10 cellular contexts compared by ENCODE assay signal in genomic region chr9:128125575-128126354, GRCh38. TPM values are rescaled to one million over a fixed set of nuclear protein-coding genes. Genes with fewer than 3 reads are reported as not detected.
DNase-seq lines count a peak whose midpoint lies in the region; ATAC-seq and TF ChIP-seq lines count a peak whose summit lies in the region.
"Had no signal": no experiment of that assay in that cellular context is flagged by ENCODE, and none has a peak within 500 bp of the region (broad histone marks: within the 10 kb centered on the region; RNA-seq: fewer than 3 reads in every experiment).

No MANE protein-coding gene starts in this region.

- peaks cover 23 to 52% (median 40%) of the 10 kb centered on the region in 6 donors for H3K4me1 ChIP-seq in spleen

- H3K27me3 Mint-ChIP-seq in activated CD4-positive, alpha-beta T cell treated with anti-CD3 and anti-CD28 coated beads for 36 hours = no peaks in the 10 kb centered on the region
- no peaks in the 10 kb centered on the region for H3K27me3 Mint-ChIP-seq in T-cell

- peaks cover 0 to 45% (median 37%) of the 10 kb centered on the region in 6 donors for H3K36me3 ChIP-seq in spleen

- CTCF ChIA-PET in activated CD4-positive, alpha-beta T cell treated with anti-CD3 and anti-CD28 coated beads for 36 hours (lab: Charles Lee) = interaction anchor here (0.6 to 1.5 kb wide), 8 partner anchors 8 to 156 kb away, joined by 3 to 9 read pairs (median 4); partner anchors contain the start of gene NAIF1
- CTCF ChIA-PET in T-cell (lab: Charles Lee) = no interaction called here

- WGBS in spleen, 5 donors = 37 to 49% (median 44%) methylated on average over 11 of the region's 11 CpGs

- peak overlapping the region; percentile 64 for H3K27ac Mint-ChIP-seq in activated CD4-positive, alpha-beta T cell treated with anti-CD3 and anti-CD28 coated beads for 36 hours
- peak overlapping the region; percentile 71 to 80 for H3K27ac Mint-ChIP-seq in T-cell

- H3K27ac ChIP-seq in spleen = peak overlapping the region in 4 of 8 donors; percentile 16 to 98 (median 40)
- H3K27ac ChIP-seq: thoracic aorta had no signal

- POLR2A ChIA-PET in activated CD4-positive, alpha-beta T cell treated with anti-CD3 and anti-CD28 coated beads for 36 hours (lab: Charles Lee) = no interaction called here
- POLR2A ChIA-PET in T-cell (lab: Charles Lee) = no interaction called here

- no peaks in the 10 kb centered on the region for H3K27me3 ChIP-seq in spleen (replicated peaks in 1 of 7)

- no peaks in the 10 kb centered on the region for H3K9me3 ChIP-seq in spleen
- H3K9me3 ChIP-seq: thoracic aorta had no signal

- intact Hi-C loops in activated CD4-positive, alpha-beta T cell treated with anti-CD3 and anti-CD28 coated beads for 36 hours (cut with DNase I, micrococcal nuclease) = loop anchor here (2.0 to 5.0 kb wide), 4 partner anchors 58 to 903 kb away; partner anchors contain the start of genes COQ4 (in 1 of the 2), NAIF1 (in 1 of the 2), SET (in 1 of the 2) and SLC25A25 (in 1 of the 2)
- intact Hi-C loops in left cardiac atrium (cut with DNase I) (no loop called here), spleen (cut with DNase I; ENCODE audit: low total_unique reads) (no loop called here)

- TF ChIP-seq POLR2A in spleen (IDR thresholded peaks at IDR 0.05) = no peak

- H3K9me3 Mint-ChIP-seq in activated CD4-positive, alpha-beta T cell treated with anti-CD3 and anti-CD28 coated beads for 36 hours (ENCODE audit: low read depth) = no peaks in the 10 kb centered on the region
- no peaks in the 10 kb centered on the region for H3K9me3 Mint-ChIP-seq in T-cell

- peaks cover 29% of the 10 kb centered on the region for H3K4me1 Mint-ChIP-seq in activated CD4-positive, alpha-beta T cell treated with anti-CD3 and anti-CD28 coated beads for 36 hours
- peaks cover 33 to 41% (median 38%) of the 10 kb centered on the region in 3 donors for H3K4me1 Mint-ChIP-seq in T-cell

- H3K36me3 Mint-ChIP-seq in activated CD4-positive, alpha-beta T cell treated with anti-CD3 and anti-CD28 coated beads for 36 hours (ENCODE audit: low read depth) = peaks cover 15% of the 10 kb centered on the region
- H3K36me3 Mint-ChIP-seq in T-cell = peaks cover 3% of the 10 kb centered on the region

- peak overlapping the region in 2 of 8 donors; percentile 93 to 98 for H3K4me3 ChIP-seq in spleen

- no peak for TF ChIP-seq CTCF in spleen (IDR thresholded peaks at IDR 0.05 in 8 of 11, conservative IDR thresholded peaks at IDR 0.05 in 3 of 11)

- peak overlapping the region; percentile 80 for H3K4me3 Mint-ChIP-seq in activated CD4-positive, alpha-beta T cell treated with anti-CD3 and anti-CD28 coated beads for 36 hours
- H3K4me3 Mint-ChIP-seq in T-cell = peak overlapping the region; percentile 77 to 95 (median 82)

- no peak for ATAC-seq in activated CD4-positive, alpha-beta T cell treated with anti-CD3 and anti-CD28 coated beads for 36 hours
- ATAC-seq in T-cell (replicated peaks in 1 of 4) (no peak), left cardiac atrium (no peak), GM21360 (IDR thresholded peaks at IDR 0.05; ENCODE audit: unreplicated experiment) (no peak)

- DNase-seq in activated CD4-positive, alpha-beta T cell treated with anti-CD3 and anti-CD28 coated beads for 36 hours = no peak
- DNase-seq in activated CD4-positive, alpha-beta T cell treated with anti-CD3 and anti-CD28 coated beads for 4 hours = no peak
- DNase-seq in T-cell = no peak
- peak; percentile 19 for DNase-seq in left cardiac atrium
- DNase-seq in spleen = peak; percentile 74
- DNase-seq in NCI-H146 (lab: John Stamatoyannopoulos, UW) = no peak
- DNase-seq in stimulated activated CD4-positive, alpha-beta T cell treated with anti-CD3 and anti-CD28 coated beads, Interleukin-12 subunit alpha, Interleukin-12 subunit beta, amount 100 ng/mL, for 4 hours = no peak

RNA-seq across cellular contexts. Expression of gene PTGES2, which starts 1.8 kb away (rescaled TPM):
- total RNA-seq in activated CD4-positive, alpha-beta T cell treated with anti-CD3 and anti-CD28 coated beads for 36 hours = 10 to 100 TPM; 47.7 to 48.5 TPM
- total RNA-seq in T-cell = 10 to 100 TPM; 60.2 to 91.7 (median 79.2) TPM
- 100 to 1,000 TPM; 111 to 155 TPM for total RNA-seq in left cardiac atrium
- total RNA-seq in spleen = 10 to 100 TPM; 45.2 to 66.6 (median 58.5) TPM
- 10 to 100 TPM; 45.8 to 71.2 (median 54.0) TPM for polyA plus RNA-seq in spleen

RNA-seq across cellular contexts. Expression of gene LCN2, which starts 23.5 kb away (rescaled TPM):
- total RNA-seq in activated CD4-positive, alpha-beta T cell treated with anti-CD3 and anti-CD28 coated beads for 36 hours = not detected
- total RNA-seq in T-cell (not detected), left cardiac atrium (under 1 TPM in 1 of 2 donors, not detected in 1; 0.38 TPM), spleen (100 to 1,000 TPM in 1 of 7 donors, 10 to 100 TPM in 5, 1 to 10 TPM in 1; 7.7 to 218 (median 20.3) TPM)
- 10 to 100 TPM; 10.7 to 17.5 (median 13.3) TPM for polyA plus RNA-seq in spleen
- total RNA-seq: M059J, thoracic aorta had no signal

RNA-seq across cellular contexts. Expression of gene BBLN, which starts 34.3 kb away (rescaled TPM):
- total RNA-seq in activated CD4-positive, alpha-beta T cell treated with anti-CD3 and anti-CD28 coated beads for 36 hours = 10 to 100 TPM; 64.4 to 68.5 TPM
- 10 to 100 TPM; 50.0 to 85.9 (median 81.4) TPM for total RNA-seq in T-cell
- 10 to 100 TPM; 45.3 to 46.2 TPM for total RNA-seq in left cardiac atrium
- total RNA-seq in spleen = 100 to 1,000 TPM in 3 of 7 donors, 10 to 100 TPM in 4; 43.5 to 220 (median 59.2) TPM
- polyA plus RNA-seq in spleen = 100 to 1,000 TPM; 152 to 201 (median 178) TPM

RNA-seq across cellular contexts. Expression of gene SLC25A25, which starts 57.7 kb away (rescaled TPM):
- total RNA-seq in activated CD4-positive, alpha-beta T cell treated with anti-CD3 and anti-CD28 coated beads for 36 hours = 10 to 100 TPM in 1 of 2 experiments, 1 to 10 TPM in 1; 6.9 to 10.8 TPM
- 10 to 100 TPM; 11.8 to 21.0 (median 17.3) TPM for total RNA-seq in T-cell
- 10 to 100 TPM; 13.7 to 29.8 TPM for total RNA-seq in left cardiac atrium
- total RNA-seq in spleen = 10 to 100 TPM; 20.2 to 44.7 (median 26.0) TPM
- 10 to 100 TPM in 1 of 3 donors, 1 to 10 TPM in 2; 6.2 to 13.6 (median 6.5) TPM for polyA plus RNA-seq in spleen

RNA-seq across cellular contexts. Expression of gene NAIF1, which starts 58.6 kb away (rescaled TPM):
- total RNA-seq in activated CD4-positive, alpha-beta T cell treated with anti-CD3 and anti-CD28 coated beads for 36 hours = 10 to 100 TPM; 11.3 to 13.7 TPM
- 10 to 100 TPM; 11.6 to 14.9 (median 13.8) TPM for total RNA-seq in T-cell
- total RNA-seq in left cardiac atrium = 1 to 10 TPM; 5.8 to 6.1 TPM
- 10 to 100 TPM in 6 of 7 donors, 1 to 10 TPM in 1; 9.3 to 14.3 (median 11.7) TPM for total RNA-seq in spleen
- polyA plus RNA-seq in spleen = 10 to 100 TPM; 10.6 to 15.4 (median 10.8) TPM

Comparison
In these comparisons a context has a peak if more than half of its experiments do, and no peak if none do; other contexts are left out.
1. DNase-seq: peak in left cardiac atrium (single experiment) and spleen (single experiment); none in activated CD4-positive, alpha-beta T cell treated with anti-CD3 and anti-CD28 coated beads for 36 hours (single experiment), activated CD4-positive, alpha-beta T cell treated with anti-CD3 and anti-CD28 coated beads for 4 hours (0 of 2), T-cell (0 of 34), NCI-H146 (single experiment) and stimulated activated CD4-positive, alpha-beta T cell treated with anti-CD3 and anti-CD28 coated beads, Interleukin-12 subunit alpha, Interleukin-12 subunit beta, amount 100 ng/mL, for 4 hours (single experiment).
2. RNA of gene LCN2, which starts 23.5 kb away (total RNA-seq): 7.7 to 218 TPM in spleen; 0.38 TPM in left cardiac atrium, not detected in T-cell and not detected in activated CD4-positive, alpha-beta T cell treated with anti-CD3 and anti-CD28 coated beads for 36 hours; every median in the first group is over 4 times any median in the second.
3. intact Hi-C loops: an anchor here in activated CD4-positive, alpha-beta T cell treated with anti-CD3 and anti-CD28 coated beads for 36 hours (2.0 to 5.0 kb wide); none called in left cardiac atrium and spleen.